Comparison of ENCODE assay signal across 8 cellular contexts in the genomic region with DNA sequence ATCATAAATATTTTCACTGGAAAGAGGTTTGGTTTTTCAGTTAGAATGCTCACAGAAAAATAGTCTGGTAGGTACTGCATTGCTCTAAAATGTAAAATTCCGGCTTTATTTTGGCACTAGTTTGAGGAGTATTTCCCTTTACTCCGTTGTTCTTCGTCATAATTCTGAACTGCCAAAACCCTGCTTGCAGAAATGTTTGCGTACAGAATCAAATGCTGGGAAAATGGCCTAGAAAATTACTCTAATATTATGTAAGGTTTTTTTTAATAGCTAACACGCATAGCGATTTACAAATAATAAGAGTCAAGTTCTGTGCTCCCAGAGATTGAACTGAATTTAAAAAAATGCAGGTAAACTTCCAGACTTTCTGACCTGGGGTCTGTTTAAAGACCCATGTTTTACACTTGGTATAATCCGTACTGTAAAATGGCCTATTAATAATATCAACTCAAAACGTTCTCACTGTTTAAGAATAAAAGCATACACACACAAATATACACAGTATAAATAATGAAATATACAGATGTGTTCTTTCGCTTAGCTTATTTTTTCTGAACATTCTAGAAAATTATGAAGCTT. TPM values are rescaled to one million over a fixed set of nuclear protein-coding genes. Genes with fewer than 3 reads are reported as not detected.
DNase-seq lines count a peak whose midpoint lies in the region; ATAC-seq, FAIRE-seq and TF ChIP-seq lines count a peak whose summit lies in the region.

No MANE protein-coding gene starts in this region.

- FAIRE-seq in bronchial epithelial cell (lab: Jason Lieb, UNC), result no peak

- no peaks in the 10 kb centered on the region for H3K27me3 Mint-ChIP-seq in naive B cell

- H3K9me3 Mint-ChIP-seq in naive B cell, result no peaks in the 10 kb centered on the region

- ATAC-seq in naive B cell (ENCODE audit: low read depth in 2 of 2) (no peak), GM21526 (IDR thresholded peaks at IDR 0.05; ENCODE audit: low FRiP score, unreplicated experiment) (no peak), HG03159 (IDR thresholded peaks at IDR 0.05; ENCODE audit: unreplicated experiment) (no peak), esophagus mucosa (no peak)

- H3K4me1 ChIP-seq in ACC112 (ENCODE audit: control insufficient read depth, insufficient read depth, low read length, unreplicated experiment) (no peaks in the 10 kb centered on the region), HUES64 (ENCODE audit: insufficient read depth, low read length) (peaks cover 4% of the 10 kb centered on the region; the same call in 1 of the 2 replicates)

- H2AFZ ChIP-seq in ACC112 (ENCODE audit: low read length, unreplicated experiment), result peak overlapping the region; percentile 55

- H3K27me3 ChIP-seq in ACC112 (ENCODE audit: insufficient read depth, low read length) (no peaks in the 10 kb centered on the region), HUES64 (ENCODE audit: insufficient read depth, low read length) (peaks cover 82% of the 10 kb centered on the region), bronchial epithelial cell (ENCODE audit: control insufficient read depth, insufficient read depth, low read length) (no peaks in the 10 kb centered on the region)

- no peak for DNase-seq in bronchial epithelial cell (ENCODE audit: low read depth)
- no peak for DNase-seq in naive B cell
- no peak for DNase-seq in SHP77 (lab: John Stamatoyannopoulos, UW)

- WGBS in HUES64, result 93% methylated on average over 7 of the region's 9 CpGs

- H3K9me3 ChIP-seq in HUES64 (ENCODE audit: insufficient read depth, low read depth, low read length), result no peaks in the 10 kb centered on the region

- TF ChIP-seq CTCF in bronchial epithelial cell (IDR thresholded peaks at IDR 0.05; ENCODE audit: insufficient read depth, low read length, severe bottlenecking), result no peak

- peak overlapping the region; percentile 80 for H3K4me3 ChIP-seq in ACC112 (ENCODE audit: low read depth, low read length)
- H3K4me3 ChIP-seq in HUES64 (ENCODE audit: low read length), result peak overlapping the region; percentile 78
- H3K4me3 ChIP-seq in bronchial epithelial cell (ENCODE audit: low read depth, low read length), result peak overlapping the region; percentile 82

- H3K4me1 Mint-ChIP-seq in naive B cell, result peaks cover 0 to 5% (median 0%) of the 10 kb centered on the region in 3 donors

- no peaks in the 10 kb centered on the region for H3K79me2 ChIP-seq in ACC112 (ENCODE audit: control insufficient read depth, insufficient read depth, low read length, unreplicated experiment)

- H3K36me3 Mint-ChIP-seq in naive B cell, result no peaks in the 10 kb centered on the region

- peak overlapping the region; percentile 77 to 93 (median 85) for H3K4me3 Mint-ChIP-seq in naive B cell

- H3K36me3 ChIP-seq in ACC112 (ENCODE audit: insufficient read depth, low read length), result no peaks in the 10 kb centered on the region
- no peaks in the 10 kb centered on the region for H3K36me3 ChIP-seq in HUES64 (ENCODE audit: insufficient read depth, low read length)
- no peaks in the 10 kb centered on the region for H3K36me3 ChIP-seq in bronchial epithelial cell (ENCODE audit: control insufficient read depth, insufficient read depth, low read length)

- peak overlapping the region in 4 of 6 donors; percentile 36 to 88 (median 88) for H3K27ac Mint-ChIP-seq in naive B cell

- no peak overlapping the region for H3K9ac ChIP-seq in HUES64 (ENCODE audit: low read depth, low read length)

- no peak overlapping the region for H3K27ac ChIP-seq in ACC112 (ENCODE audit: low read depth, low read length)
- no peak overlapping the region for H3K27ac ChIP-seq in HUES64 (ENCODE audit: low read depth, low read length)

RNA-seq across cellular contexts. Expression of a gene that starts 23.6 kb away (rescaled TPM):
- 56.0 TPM for polyA plus RNA-seq in HUES64 (2013, experiment 1 of 2)
- 62.8 TPM for polyA plus RNA-seq in HUES64 (2013, experiment 2 of 2)
- total RNA-seq in bronchial epithelial cell (1.2 and 2.4 TPM in 2 replicates), esophagus mucosa (43.2 TPM)
- polyA plus RNA-seq in naive B cell (ENCODE audit: low read depth in 6 of 6), result not detected

Comparison
In these comparisons a context has a peak if more than half of its experiments do, and no peak if none do; other contexts are left out.
1. RNA of a gene that starts 23.6 kb away (total RNA-seq): 43.2 TPM in esophagus mucosa (single experiment); 1.2 to 2.4 TPM in bronchial epithelial cell; every median in the first group is over 10 times any median in the second.
2. Peak in every context shown above with its lines, with median percentiles within 50 percentile points of each other: H3K4me3 ChIP-seq.